In genomic region chr16:30094541-30095165, GRCh38 we compare ENCODE assay signal across 1 cellular context.
TF ChIP-seq lines count a peak whose summit lies in the region.

No MANE protein-coding gene starts in this region.

TF ChIP-seq in WTC11, 78 proteins besides CTCF, POLR2A, EP300 and RAD21 (continued from another document):
- TF ChIP-seq CDX4 (CRISPR knock-in tag; IDR thresholded peaks at IDR 0.05; ENCODE audit: borderline replicate concordance): no peak
- TF ChIP-seq CREM (CRISPR knock-in tag; IDR thresholded peaks at IDR 0.05): no peak
- TF ChIP-seq ATF2 (CRISPR knock-in tag; IDR thresholded peaks at IDR 0.05; ENCODE audit: borderline replicate concordance, low read depth): no peak
- TF ChIP-seq ZNF671 (CRISPR knock-in tag; IDR thresholded peaks at IDR 0.05): no peak
- no peak for TF ChIP-seq NFE2L1 (CRISPR knock-in tag; IDR thresholded peaks at IDR 0.05)
- TF ChIP-seq ZNF396 (CRISPR knock-in tag; IDR thresholded peaks at IDR 0.05; ENCODE audit: borderline replicate concordance): no peak
- TF ChIP-seq KAT7 (CRISPR knock-in tag; IDR thresholded peaks at IDR 0.05; ENCODE audit: borderline replicate concordance): no peak
- TF ChIP-seq CBFB (CRISPR knock-in tag; IDR thresholded peaks at IDR 0.05; ENCODE audit: low read depth): no peak
- no peak for TF ChIP-seq CREB1 (CRISPR knock-in tag; IDR thresholded peaks at IDR 0.05)
- no peak for TF ChIP-seq USF1 (CRISPR knock-in tag; IDR thresholded peaks at IDR 0.05)
- no peak for TF ChIP-seq HMGXB4 (CRISPR knock-in tag; IDR thresholded peaks at IDR 0.05)
- no peak for TF ChIP-seq SP1 (CRISPR knock-in tag; conservative IDR thresholded peaks at IDR 0.05)
- TF ChIP-seq JAZF1 (CRISPR knock-in tag; IDR thresholded peaks at IDR 0.05): no peak
- no peak for TF ChIP-seq OVOL2 (CRISPR knock-in tag; IDR thresholded peaks at IDR 0.05; ENCODE audit: borderline replicate concordance)
- TF ChIP-seq ARID4B (CRISPR knock-in tag; IDR thresholded peaks at IDR 0.05; ENCODE audit: borderline replicate concordance): no peak
- TF ChIP-seq ZNF219 (CRISPR knock-in tag; IDR thresholded peaks at IDR 0.05; ENCODE audit: borderline replicate concordance): no peak
- TF ChIP-seq E2F5 (CRISPR knock-in tag; IDR thresholded peaks at IDR 0.05): no peak
- TF ChIP-seq RELA (CRISPR knock-in tag; IDR thresholded peaks at IDR 0.05; ENCODE audit: borderline replicate concordance): no peak
